8 cellular contexts compared by ENCODE assay signal in genomic region chr7:45573636-45574470, GRCh38. TPM values are rescaled to one million over a fixed set of nuclear protein-coding genes. Genes with fewer than 3 reads are reported as not detected.
DNase-seq lines count a peak whose midpoint lies in the region; ATAC-seq and TF ChIP-seq lines count a peak whose summit lies in the region.

Gene ADCY1 (plus strand): TSS chr7:45574368. CDS start chr7:45574544, 176 bp downstream.

- no peak within 1 kb of the TSS for H3K27ac ChIP-seq in suprapubic skin

- POLR2A ChIA-PET in Caco-2 (lab: Charles Lee): no interaction called here

- H3K4me3 Mint-ChIP-seq in Caco-2 (ENCODE audit: unreplicated experiment) (peak within 1 kb of the TSS; percentile 57), immature natural killer cell (peak within 1 kb of the TSS in 3 of 5 donors; percentile 16 to 51 (median 50))

- H3K27ac Mint-ChIP-seq in Caco-2 (ENCODE audit: unreplicated experiment): no peak within 1 kb of the TSS
- H3K27ac Mint-ChIP-seq in immature natural killer cell: no peak within 1 kb of the TSS

- H3K4me3 ChIP-seq in Caco-2 (ENCODE audit: low read depth, low read length): peak within 1 kb of the TSS; percentile 44
- peak within 1 kb of the TSS; percentile 82 for H3K4me3 ChIP-seq in adipocyte (ENCODE audit: low read length)
- H3K4me3 ChIP-seq in suprapubic skin: peak within 1 kb of the TSS; percentile 56

- no peak for TF ChIP-seq EP300 in suprapubic skin (IDR thresholded peaks at IDR 0.05)

- no TSS peak for BruUV-seq in Caco-2 (replicated peaks; lab: Mats Ljungman, UMichigan)

- H3K4me1 Mint-ChIP-seq in Caco-2 (ENCODE audit: low read depth, unreplicated experiment) (no peaks in the 10 kb centered on the region), immature natural killer cell (no peaks in the 10 kb centered on the region)

- H3K27me3 Mint-ChIP-seq in Caco-2 (ENCODE audit: insufficient read depth, unreplicated experiment) (peaks cover 26% of the 10 kb centered on the region), immature natural killer cell (ENCODE audit: low read depth in 3 of 3) (peaks cover 13 to 29% (median 14%) of the 10 kb centered on the region in 3 donors)

- CTCF ChIA-PET in Caco-2 (lab: Charles Lee): no interaction called here

- DNase-seq in Caco-2 (peak; percentile 33 to 51), adipocyte (ENCODE audit: low read depth) (no peak), immature natural killer cell (no peak), suprapubic skin (ENCODE audit: low spot score in 2 of 2) (peak in 1 of 2 donors; percentile 78), dedifferentiated amniotic fluid mesenchymal stem cell (ENCODE audit: extremely low spot score) (no peak)

- H3K4me1 ChIP-seq in Caco-2: no peaks in the 10 kb centered on the region
- H3K4me1 ChIP-seq in adipocyte (ENCODE audit: control insufficient read depth, insufficient read depth, low read length): peaks cover 22% of the 10 kb centered on the region
- peaks cover 17% of the 10 kb centered on the region for H3K4me1 ChIP-seq in suprapubic skin

- intact Hi-C loops in Caco-2 (cut with micrococcal nuclease; ENCODE audit: unreplicated experiment): no loop called here

- peak within 1 kb of the TSS; percentile 75 for H3K9ac ChIP-seq in adipocyte (ENCODE audit: low read length)

- 26% methylated on average over 28 of the region's 89 CpGs for WGBS in suprapubic skin

- H3K9me3 ChIP-seq in Caco-2: no peaks in the 10 kb centered on the region
- H3K9me3 ChIP-seq in adipocyte (ENCODE audit: control insufficient read depth, low read length): no peaks in the 10 kb centered on the region
- H3K9me3 ChIP-seq in suprapubic skin: no peaks in the 10 kb centered on the region

- H3K27me3 ChIP-seq in Caco-2 (replicated peaks; ENCODE audit: control insufficient read depth, insufficient read depth, low read length): no peaks in the 10 kb centered on the region; the same call in 1 of the 2 replicates
- peaks cover 50% of the 10 kb centered on the region for H3K27me3 ChIP-seq in adipocyte (replicated peaks; ENCODE audit: control insufficient read depth, insufficient read depth, low read length)
- H3K27me3 ChIP-seq in suprapubic skin: peaks cover 55% of the 10 kb centered on the region

- H3K36me3 ChIP-seq in Caco-2 (ENCODE audit: control insufficient read depth, insufficient read depth, low read length): no peaks in the 10 kb centered on the region
- no peaks in the 10 kb centered on the region for H3K36me3 ChIP-seq in adipocyte (ENCODE audit: control insufficient read depth, insufficient read depth, low read length, severe bottlenecking)
- no peaks in the 10 kb centered on the region for H3K36me3 ChIP-seq in suprapubic skin

- TF ChIP-seq CTCF in Caco-2 (IDR thresholded peaks at IDR 0.05; ENCODE audit: insufficient read depth in 1 of 2, low read depth in 1 of 2, low read length in 1 of 2, severe bottlenecking in 1 of 2, unreplicated experiment in 1 of 2) (no peak), suprapubic skin (IDR thresholded peaks at IDR 0.05) (no peak)

- H3K9me3 Mint-ChIP-seq in Caco-2 (ENCODE audit: unreplicated experiment): no peaks in the 10 kb centered on the region
- no peaks in the 10 kb centered on the region for H3K9me3 Mint-ChIP-seq in immature natural killer cell

- no peak for TF ChIP-seq POLR2A in suprapubic skin (IDR thresholded peaks at IDR 0.05)

- H3K36me3 Mint-ChIP-seq in Caco-2 (ENCODE audit: insufficient read depth, unreplicated experiment) (peaks cover 6% of the 10 kb centered on the region), immature natural killer cell (no peaks in the 10 kb centered on the region)

- ATAC-seq in HG03280 (IDR thresholded peaks at IDR 0.05; ENCODE audit: unreplicated experiment): peak; percentile 34
- ATAC-seq in HG02884 (IDR thresholded peaks at IDR 0.05; ENCODE audit: unreplicated experiment): no peak
- no peak for ATAC-seq in HG03095 (IDR thresholded peaks at IDR 0.05; ENCODE audit: unreplicated experiment)

RNA-seq across cellular contexts. Expression of gene ADCY1, which starts in this region (rescaled TPM):
- total RNA-seq in Caco-2 (2022) (2.9 and 3.6 TPM in 2 replicates), suprapubic skin (under 1 TPM; 0.15 to 0.72 (median 0.26) TPM)
- polyA plus RNA-seq in immature natural killer cell: not detected

Comparison
In these comparisons a context has a peak if more than half of its experiments do, and no peak if none do; other contexts are left out.
1. DNase-seq: peak in Caco-2 (2 of 2); none in adipocyte (single experiment), immature natural killer cell (0 of 3) and dedifferentiated amniotic fluid mesenchymal stem cell (single experiment).
2. Peak in every context shown above with its lines, with median percentiles within 50 percentile points of each other: H3K4me3 ChIP-seq.